Comparison of ENCODE assay signal across 8 cellular contexts in the genomic region with DNA sequence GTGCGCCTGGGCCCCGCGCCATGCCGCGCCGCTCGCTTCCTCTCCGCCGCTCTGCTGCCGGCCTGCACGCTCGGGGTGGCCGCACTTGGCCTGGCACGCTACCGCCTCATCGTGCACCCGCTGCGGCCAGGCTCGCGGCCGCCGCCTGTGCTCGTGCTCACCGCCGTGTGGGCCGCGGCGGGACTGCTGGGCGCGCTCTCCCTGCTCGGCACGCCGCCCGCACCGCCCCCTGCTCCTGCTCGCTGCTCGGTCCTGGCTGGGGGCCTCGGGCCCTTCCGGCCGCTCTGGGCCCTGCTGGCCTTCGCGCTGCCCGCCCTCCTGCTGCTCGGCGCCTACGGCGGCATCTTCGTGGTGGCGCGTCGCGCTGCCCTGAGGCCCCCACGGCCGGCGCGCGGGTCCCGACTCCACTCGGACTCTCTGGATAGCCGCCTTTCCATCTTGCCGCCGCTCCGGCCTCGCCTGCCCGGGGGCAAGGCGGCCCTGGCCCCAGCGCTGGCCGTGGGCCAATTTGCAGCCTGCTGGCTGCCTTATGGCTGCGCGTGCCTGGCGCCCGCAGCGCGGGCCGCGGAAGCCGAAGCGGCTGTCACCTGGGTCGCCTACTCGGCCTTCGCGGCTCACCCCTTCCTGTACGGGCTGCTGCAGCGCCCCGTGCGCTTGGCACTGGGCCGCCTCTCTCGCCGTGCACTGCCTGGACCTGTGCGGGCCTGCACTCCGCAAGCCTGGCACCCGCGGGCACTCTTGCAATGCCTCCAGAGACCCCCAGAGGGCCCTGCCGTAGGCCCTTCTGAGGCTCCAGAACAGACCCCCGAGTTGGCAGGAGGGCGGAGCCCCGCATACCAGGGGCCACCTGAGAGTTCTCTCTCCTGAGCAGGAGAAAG. TPM values are rescaled to one million over a fixed set of nuclear protein-coding genes. Genes with fewer than 3 reads are reported as not detected.
DNase-seq lines count a peak whose midpoint lies in the region; ATAC-seq and TF ChIP-seq lines count a peak whose summit lies in the region.

No MANE protein-coding gene starts in this region.

- H3K27ac ChIP-seq in cingulate gyrus (ENCODE audit: low read depth, low read length): peak overlapping the region; percentile 97

- no peak overlapping the region; the same call in 1 of the 2 replicates for H3K4me3 ChIP-seq in GM12865 (ENCODE audit: low read depth, low read length)

- DNase-seq in GM12865 (ENCODE audit: low read depth) (no peak), SHP77 (lab: John Stamatoyannopoulos, UW) (peak; percentile 30 to 63), kidney glomerular epithelial cell (lab: John Stamatoyannopoulos, UW) (peak; percentile 11), H4 (ENCODE audit: low spot score) (no peak)
- DNase-seq in stimulated activated CD8-positive, alpha-beta memory T cell treated with anti-CD3 and anti-CD28 coated beads, Interleukin-4, amount 100 ng/mL, for 48 hours: peak; percentile 68

- TF ChIP-seq CTCF in GM12865 (IDR thresholded peaks at IDR 0.05; ENCODE audit: insufficient read depth, low read depth, low read length, missing control alignments): peak; percentile 31

- no peak for ATAC-seq in HG03354 (IDR thresholded peaks at IDR 0.05; ENCODE audit: poor library complexity, severe bottlenecking, unreplicated experiment)
- ATAC-seq in GM18520 (IDR thresholded peaks at IDR 0.05; ENCODE audit: unreplicated experiment): no peak

RNA-seq across cellular contexts. Expression of gene GPR62, which starts 1.0 kb away (rescaled TPM):
- not detected in 2 replicates for total RNA-seq in H4 (2014; rRNA removed; shearing (Covaris generic))

RNA-seq across cellular contexts. Expression of gene PCBP4, which starts 11.1 kb away (rescaled TPM):
- 27.0 and 31.0 TPM in 2 replicates for total RNA-seq in H4 (2014; rRNA removed; shearing (Covaris generic))

RNA-seq across cellular contexts. Expression of gene PARP3, which starts 14.0 kb away (rescaled TPM):
- total RNA-seq in H4 (2014; rRNA removed; shearing (Covaris generic)): 7.7 and 7.9 TPM in 2 replicates

RNA-seq across cellular contexts. Expression of gene RRP9, which starts 14.4 kb away (rescaled TPM):
- 25.7 and 31.0 TPM in 2 replicates for total RNA-seq in H4 (2014; rRNA removed; shearing (Covaris generic))

RNA-seq across cellular contexts. Expression of gene ABHD14B, which starts 17.7 kb away (rescaled TPM):
- total RNA-seq in H4 (2014; rRNA removed; shearing (Covaris generic)): 3.2 and 12.5 TPM in 2 replicates

Comparison
In these comparisons a context has a peak if more than half of its experiments do, and no peak if none do; other contexts are left out.
1. DNase-seq: peak in SHP77 (2 of 2), kidney glomerular epithelial cell (single experiment) and stimulated activated CD8-positive, alpha-beta memory T cell treated with anti-CD3 and anti-CD28 coated beads, Interleukin-4, amount 100 ng/mL, for 48 hours (single experiment); none in GM12865 (single experiment) and H4 (single experiment).